8 cellular contexts compared by ENCODE assay signal in the genomic region with DNA sequence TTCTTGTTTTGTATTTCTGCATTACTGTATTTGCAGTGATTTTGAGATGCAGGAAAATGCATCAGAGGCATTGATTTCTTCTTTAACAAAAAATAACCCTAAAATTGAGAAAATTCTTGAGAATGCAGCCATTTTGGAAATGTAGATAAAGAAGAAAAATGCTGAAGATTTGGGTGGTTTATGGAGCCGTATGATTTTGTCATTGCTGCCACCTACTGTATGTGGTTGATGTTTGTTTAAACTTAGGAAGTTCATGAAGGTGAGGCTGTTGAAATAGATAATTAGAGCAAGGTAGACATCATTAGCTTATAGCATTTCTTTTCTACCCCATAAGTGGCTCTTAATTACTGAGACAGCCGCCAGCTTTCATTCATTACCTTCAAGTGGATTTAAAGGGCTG.
DNase-seq lines count a peak whose midpoint lies in the region; ATAC-seq and TF ChIP-seq lines count a peak whose summit lies in the region.

No MANE protein-coding gene starts in this region.

- peaks cover 32% of the 10 kb centered on the region for H3K36me3 Mint-ChIP-seq in activated CD8-positive, alpha-beta T cell treated with anti-CD3 and anti-CD28 coated beads, Interleukin-2, amount 10 ng/mL, durations not matched to agents 7 days and 5 days (ENCODE audit: low read depth)
- H3K36me3 Mint-ChIP-seq in activated CD4-positive, alpha-beta memory T cell treated with anti-CD3 and anti-CD28 coated beads for 36 hours = peaks cover 4% of the 10 kb centered on the region

- peak; percentile 57 for ATAC-seq in activated CD8-positive, alpha-beta T cell treated with anti-CD3 and anti-CD28 coated beads, Interleukin-2, amount 10 ng/mL, durations not matched to agents 7 days and 5 days
- ATAC-seq in lower lobe of right lung (no peak), HG03521 (IDR thresholded peaks at IDR 0.05; ENCODE audit: unreplicated experiment) (no peak)

- H3K27me3 ChIP-seq in lower lobe of right lung (ENCODE audit: low read depth) = no peaks in the 10 kb centered on the region

- H3K27ac Mint-ChIP-seq in activated CD8-positive, alpha-beta T cell treated with anti-CD3 and anti-CD28 coated beads, Interleukin-2, amount 10 ng/mL, durations not matched to agents 7 days and 5 days = no peak overlapping the region
- no peak overlapping the region for H3K27ac Mint-ChIP-seq in activated CD4-positive, alpha-beta memory T cell treated with anti-CD3 and anti-CD28 coated beads for 36 hours

- peak; percentile 29 for TF ChIP-seq CTCF in lower lobe of right lung (IDR thresholded peaks at IDR 0.05)

- no peak overlapping the region for H3K27ac ChIP-seq in lower lobe of right lung

- no peaks in the 10 kb centered on the region for H3K27me3 Mint-ChIP-seq in activated CD8-positive, alpha-beta T cell treated with anti-CD3 and anti-CD28 coated beads, Interleukin-2, amount 10 ng/mL, durations not matched to agents 7 days and 5 days (ENCODE audit: low read depth)
- H3K27me3 Mint-ChIP-seq in activated CD4-positive, alpha-beta memory T cell treated with anti-CD3 and anti-CD28 coated beads for 36 hours = no peaks in the 10 kb centered on the region

- DNase-seq in NCI-H2081 (lab: John Stamatoyannopoulos, UW) = peak; percentile 24 to 66
- no peak for DNase-seq in NCI-H2081 treated with DMSO at 0.1 percent for 48 hours (lab: John Stamatoyannopoulos, UW)
- peak; percentile 15 for DNase-seq in MV-4-11 (lab: John Stamatoyannopoulos, UW)
- DNase-seq in activated CD8-positive, alpha-beta T cell treated with anti-CD3 and anti-CD28 coated beads, Interleukin-2, amount 10 ng/mL, durations not matched to agents 7 days and 5 days = peak; percentile 47
- DNase-seq in lower lobe of right lung = no peak
- no peak for DNase-seq in activated CD4-positive, alpha-beta memory T cell treated with anti-CD3 and anti-CD28 coated beads for 36 hours
- DNase-seq in activated CD8-positive, alpha-beta memory T cell treated with anti-CD3 and anti-CD28 coated beads, Interleukin-2, amount 50 U/mL, for 48 hours = no peak

- intact Hi-C loops in lower lobe of right lung (cut with DNase I) = no loop called here
- intact Hi-C loops in activated CD4-positive, alpha-beta memory T cell treated with anti-CD3 and anti-CD28 coated beads for 36 hours (cut with micrococcal nuclease) = loop anchor here (5.0 kb wide), 1 partner anchor 282 kb away; no protein-coding TSS in a partner anchor

- H3K36me3 ChIP-seq in lower lobe of right lung = peaks cover 25% of the 10 kb centered on the region

- H3K4me1 Mint-ChIP-seq in activated CD8-positive, alpha-beta T cell treated with anti-CD3 and anti-CD28 coated beads, Interleukin-2, amount 10 ng/mL, durations not matched to agents 7 days and 5 days (ENCODE audit: low read depth) = peaks cover 48% of the 10 kb centered on the region
- peaks cover 18% of the 10 kb centered on the region for H3K4me1 Mint-ChIP-seq in activated CD4-positive, alpha-beta memory T cell treated with anti-CD3 and anti-CD28 coated beads for 36 hours (ENCODE audit: low read depth)

- CTCF ChIA-PET in activated CD8-positive, alpha-beta T cell treated with anti-CD3 and anti-CD28 coated beads, Interleukin-2, amount 10 ng/mL, durations not matched to agents 7 days and 5 days (lab: Charles Lee) = interaction anchor here (0.6 to 3.5 kb wide), 34 partner anchors 9 to 770 kb away, joined by 3 to 54 read pairs (median 4); partner anchors contain the start of genes COMTD1 and KAT6B
- CTCF ChIA-PET in activated CD4-positive, alpha-beta memory T cell treated with anti-CD3 and anti-CD28 coated beads for 36 hours (lab: Charles Lee) = interaction anchor here (0.6 to 2.1 kb wide), 13 partner anchors 13 to 1140 kb away, joined by 3 to 12 read pairs (median 3); partner anchors contain the start of gene COMTD1

- H3K4me3 Mint-ChIP-seq in activated CD8-positive, alpha-beta T cell treated with anti-CD3 and anti-CD28 coated beads, Interleukin-2, amount 10 ng/mL, durations not matched to agents 7 days and 5 days = no peak overlapping the region
- H3K4me3 Mint-ChIP-seq in activated CD4-positive, alpha-beta memory T cell treated with anti-CD3 and anti-CD28 coated beads for 36 hours = no peak overlapping the region

- POLR2A ChIA-PET in activated CD8-positive, alpha-beta T cell treated with anti-CD3 and anti-CD28 coated beads, Interleukin-2, amount 10 ng/mL, durations not matched to agents 7 days and 5 days (lab: Charles Lee) = interaction anchor here (0.8 to 0.9 kb wide), 2 partner anchors 195 to 218 kb away, joined by 3 read pairs; no protein-coding TSS in a partner anchor
- POLR2A ChIA-PET in activated CD4-positive, alpha-beta memory T cell treated with anti-CD3 and anti-CD28 coated beads for 36 hours (lab: Charles Lee) = no interaction called here

- H3K9me3 Mint-ChIP-seq in activated CD8-positive, alpha-beta T cell treated with anti-CD3 and anti-CD28 coated beads, Interleukin-2, amount 10 ng/mL, durations not matched to agents 7 days and 5 days (ENCODE audit: insufficient read depth) = no peaks in the 10 kb centered on the region
- H3K9me3 Mint-ChIP-seq in activated CD4-positive, alpha-beta memory T cell treated with anti-CD3 and anti-CD28 coated beads for 36 hours = no peaks in the 10 kb centered on the region

- peaks cover 28% of the 10 kb centered on the region for H3K4me1 ChIP-seq in lower lobe of right lung

- no peak overlapping the region for H3K4me3 ChIP-seq in lower lobe of right lung

- no peaks in the 10 kb centered on the region for H3K9me3 ChIP-seq in lower lobe of right lung

Comparison
In these comparisons a context has a peak if more than half of its experiments do, and no peak if none do; other contexts are left out.
1. DNase-seq: peak in NCI-H2081 (2 of 2), MV-4-11 (single experiment) and activated CD8-positive, alpha-beta T cell treated with anti-CD3 and anti-CD28 coated beads, Interleukin-2, amount 10 ng/mL, durations not matched to agents 7 days and 5 days (single experiment); none in NCI-H2081 treated with DMSO at 0.1 percent for 48 hours (single experiment), lower lobe of right lung (single experiment), activated CD4-positive, alpha-beta memory T cell treated with anti-CD3 and anti-CD28 coated beads for 36 hours (single experiment) and activated CD8-positive, alpha-beta memory T cell treated with anti-CD3 and anti-CD28 coated beads, Interleukin-2, amount 50 U/mL, for 48 hours (single experiment).